Comparison of ENCODE assay signal across 21 cellular contexts in genomic region chr10:99520040-99520803, GRCh38. TPM values are rescaled to one million over a fixed set of nuclear protein-coding genes. Genes with fewer than 3 reads are reported as not detected.
A peak's percentile ranks its signal among the peaks of the same experiment; 100 is the strongest.
DNase-seq lines count a peak whose midpoint lies in the region; ATAC-seq, FAIRE-seq and TF ChIP-seq lines count a peak whose summit lies in the region.
"Had no signal": no experiment of that assay in that cellular context is flagged by ENCODE, and none has a peak within 500 bp of the region (broad histone marks: within the 10 kb centered on the region; RNA-seq: fewer than 3 reads in every experiment).

No MANE protein-coding gene starts in this region.

- peaks cover 20% of the 10 kb centered on the region for H3K4me1 Mint-ChIP-seq in CD14-positive monocyte

- WGBS in SK-N-SH (ENCODE audit: low lambda C conversion rate) = 8% methylated on average over 13 of the region's 46 CpGs
- 2% methylated on average over 46 of the region's 46 CpGs for WGBS in sigmoid colon, 2 donors

- H3K36me3 Mint-ChIP-seq in CD14-positive monocyte = peaks cover 0 to 2% of the 10 kb centered on the region in 2 donors
- H3K36me3 Mint-ChIP-seq: activated naive CD4-positive, alpha-beta T cell treated with anti-CD3 and anti-CD28 coated beads, Interleukin-2, amount 50 U/mL, for 24 hours; CD4-positive, alpha-beta memory T cell had no signal

- H3K4me3 Mint-ChIP-seq in CD14-positive monocyte = peak overlapping the region in 1 of 2 donors; percentile 84
- H3K4me3 Mint-ChIP-seq: activated naive CD4-positive, alpha-beta T cell treated with anti-CD3 and anti-CD28 coated beads, Interleukin-2, amount 50 U/mL, for 24 hours; CD4-positive, alpha-beta memory T cell had no signal

- no peak for TF ChIP-seq CTCF in SK-N-SH (IDR thresholded peaks at IDR 0.05)
- no peak for TF ChIP-seq CTCF in sigmoid colon (IDR thresholded peaks at IDR 0.05)
- TF ChIP-seq CTCF in CD14-positive monocyte (IDR thresholded peaks at IDR 0.05) = no peak
- no peak for TF ChIP-seq CTCF in kidney (IDR thresholded peaks at IDR 0.05; ENCODE audit: borderline replicate concordance, extremely low read depth, insufficient read depth)

- no peak overlapping the region for H3K27ac Mint-ChIP-seq in CD14-positive monocyte
- H3K27ac Mint-ChIP-seq: activated naive CD4-positive, alpha-beta T cell treated with anti-CD3 and anti-CD28 coated beads, Interleukin-2, amount 50 U/mL, for 24 hours; CD4-positive, alpha-beta memory T cell had no signal

- H3K9ac ChIP-seq in SK-N-SH (no peak overlapping the region), kidney (ENCODE audit: low read length in 2 of 2) (no peak overlapping the region)

- TF ChIP-seq POLR2A in sigmoid colon (IDR thresholded peaks at IDR 0.05) = no peak

- CTCF ChIA-PET in SK-N-SH (lab: Yijun Ruan, JAX) = interaction anchor here (1.0 kb wide), 1 partner anchor 23 kb away, joined by 3 read pairs; no protein-coding TSS in a partner anchor

- H3K27ac ChIP-seq in SK-N-SH (ENCODE audit: low read depth in 2 of 2, low read length in 1 of 2) (no peak overlapping the region), sigmoid colon (peak overlapping the region in 3 of 4 donors; percentile 94 to 95 (median 94)), kidney (ENCODE audit: low read depth in 2 of 2, low read length in 2 of 2) (no peak overlapping the region)
- H3K27ac ChIP-seq: 22Rv1, upper lobe of right lung had no signal

- H3K4me1 ChIP-seq in SK-N-SH (ENCODE audit: control insufficient read depth in 1 of 2, insufficient read depth in 2 of 2, low read depth in 1 of 2, low read length in 1 of 2) (no peaks in the 10 kb centered on the region; a peak in 1 of 4 replicates), sigmoid colon (peaks cover 0 to 59% (median 50%) of the 10 kb centered on the region in 4 donors), kidney (ENCODE audit: control insufficient read depth in 1 of 2, insufficient read depth in 1 of 2, low read depth in 1 of 2, low read length in 2 of 2) (peaks cover 0 to 2% of the 10 kb centered on the region in 2 donors)

- peak; percentile 41 for DNase-seq in DMS53 (lab: John Stamatoyannopoulos, UW)
- no peak for DNase-seq in DMS53 treated with DMSO at 0.1 percent for 48 hours (lab: John Stamatoyannopoulos, UW; ENCODE audit: unreplicated experiment)
- peak; percentile 15 for DNase-seq in SK-N-SH
- peak; percentile 87 for DNase-seq in islet precursor cell
- DNase-seq in sigmoid colon = peak; percentile 74
- no peak for DNase-seq in CD14-positive monocyte (ENCODE audit: low spot score)
- no peak for DNase-seq in kidney
- DNase-seq: activated CD8-positive, alpha-beta memory T cell treated with anti-CD3 and anti-CD28 coated beads, Interleukin-2, amount 50 U/mL, for 48 hours; CD4-positive, alpha-beta memory T cell; NCI-H146; NCI-H524; right cardiac atrium; RPMI8226; stimulated activated CD4-positive, alpha-beta T cell treated with anti-CD3 and anti-CD28 coated beads, Interleukin-4, amount 100 ng/mL, for 24 hours; upper lobe of right lung had no signal

- POLR2A ChIA-PET in SK-N-SH (lab: Yijun Ruan, JAX) = no interaction called here

- peaks cover 86% of the 10 kb centered on the region for H3K27me3 ChIP-seq in SK-N-SH (ENCODE audit: insufficient read depth)
- H3K27me3 ChIP-seq in sigmoid colon = no peaks in the 10 kb centered on the region

- H4K20me1 ChIP-seq in SK-N-SH (ENCODE audit: insufficient read depth) = no peaks in the 10 kb centered on the region

- H3K9me3 ChIP-seq in SK-N-SH (no peaks in the 10 kb centered on the region), sigmoid colon (no peaks in the 10 kb centered on the region), kidney (ENCODE audit: control insufficient read depth in 1 of 2, low read length in 2 of 2) (no peaks in the 10 kb centered on the region)
- H3K9me3 ChIP-seq: upper lobe of right lung had no signal

- no peak overlapping the region for H2AFZ ChIP-seq in SK-N-SH (ENCODE audit: low read depth)

- H3K4me3 ChIP-seq in SK-N-SH (ENCODE audit: low read depth in 2 of 2, low read length in 1 of 2) = no peak overlapping the region
- peak overlapping the region; percentile 25 to 51 (median 46) for H3K4me3 ChIP-seq in sigmoid colon
- H3K4me3 ChIP-seq in kidney (ENCODE audit: low read length in 2 of 2) = no peak overlapping the region
- H3K4me3 ChIP-seq: K562, upper lobe of right lung had no signal

- intact Hi-C loops in sigmoid colon (cut with DNase I) (no loop called here), CD14-positive monocyte (cut with micrococcal nuclease) (no loop called here), kidney (cut with DNase I) (no loop called here)

- no peak for ATAC-seq in GM21786 (IDR thresholded peaks at IDR 0.05; ENCODE audit: unreplicated experiment)
- ATAC-seq: K562, right cardiac atrium, upper lobe of right lung had no signal

- H3K9me3 Mint-ChIP-seq in CD14-positive monocyte = peaks cover 0 to 15% (median 5%) of the 10 kb centered on the region in 7 donors
- H3K9me3 Mint-ChIP-seq: activated naive CD4-positive, alpha-beta T cell treated with anti-CD3 and anti-CD28 coated beads, Interleukin-2, amount 50 U/mL, for 24 hours had no signal

- H3K36me3 ChIP-seq in SK-N-SH (replicated peaks in 1 of 2; ENCODE audit: control insufficient read depth in 1 of 2, insufficient read depth in 2 of 2, low read length in 1 of 2) = no peaks in the 10 kb centered on the region
- no peaks in the 10 kb centered on the region for H3K36me3 ChIP-seq in sigmoid colon
- H3K36me3 ChIP-seq in kidney (ENCODE audit: control insufficient read depth in 1 of 2, insufficient read depth in 2 of 2, low read length in 2 of 2) = no peaks in the 10 kb centered on the region
- H3K36me3 ChIP-seq: upper lobe of right lung had no signal

- TF ChIP-seq EP300 in SK-N-SH (IDR thresholded peaks at IDR 0.05; ENCODE audit: borderline replicate concordance in 1 of 2, low read depth in 1 of 2, low read length in 1 of 2) (no peak), sigmoid colon (IDR thresholded peaks at IDR 0.05) (no peak)

- H3K27me3 Mint-ChIP-seq in CD14-positive monocyte (ENCODE audit: low read depth in 3 of 3) = peaks cover 57 to 72% (median 65%) of the 10 kb centered on the region in 3 donors

- no peak for TF ChIP-seq RAD21 in SK-N-SH (IDR thresholded peaks at IDR 0.05; ENCODE audit: low read length)

- H3K79me2 ChIP-seq in SK-N-SH (ENCODE audit: insufficient read depth) = no peaks in the 10 kb centered on the region

- FAIRE-seq in kidney (lab: Jason Lieb, UNC) = no peak
- FAIRE-seq: G401.6, K562 had no signal

- peaks cover 3% of the 10 kb centered on the region for H3F3A ChIP-seq in SK-N-SH (replicated peaks; ENCODE audit: insufficient read depth)

- H3K4me2 ChIP-seq in SK-N-SH = peak overlapping the region; percentile 41; the same call in 1 of the 2 replicates

- H3K9me2 ChIP-seq in SK-N-SH = no peaks in the 10 kb centered on the region

TF ChIP-seq in SK-N-SH, 30 proteins besides CTCF, POLR2A, EP300 and RAD21:
- TF ChIP-seq EZH2phosphoT487 (IDR thresholded peaks at IDR 0.05; ENCODE audit: borderline replicate concordance, low read depth) (peak; percentile 62; the same call in 1 of the 2 replicates), GATA2 (CRISPR knock-in tag; IDR thresholded peaks at IDR 0.05) (no peak)

RNA-seq across cellular contexts. Expression of gene NKX2-3, which starts 12.5 kb away (rescaled TPM):
- polyA plus RNA-seq in SK-N-SH (2012; rRNA removed) = not detected in 2 replicates
- polyA plus RNA-seq in SK-N-SH (2012; cell fraction: cytosol; rRNA removed) = not detected in 2 replicates
- polyA plus RNA-seq in SK-N-SH (2012; cell fraction: nucleus; rRNA removed) = not detected in 2 replicates
- 10 to 100 TPM; 32.4 to 49.9 (median 34.1) TPM for total RNA-seq in sigmoid colon
- 1 to 10 TPM; 5.8 to 8.9 (median 7.2) TPM for polyA plus RNA-seq in sigmoid colon
- not detected for polyA plus RNA-seq in CD14-positive monocyte
- not detected for total RNA-seq in kidney
- polyA plus RNA-seq in kidney (ENCODE audit: insufficient read depth, low read depth, low replicate concordance) = not detected
- total RNA-seq: CD4-positive, alpha-beta memory T cell; K562; right cardiac atrium; T-helper 2 cell treated with Interferon-gamma antibody and Interleukin-4, amounts not matched to agents 100 ng/mL and 5 ng/mL, for 36 hours had no signal
- polyA plus RNA-seq: K562, right cardiac atrium had no signal

Comparison
In these comparisons a context has a peak if more than half of its experiments do, and no peak if none do; other contexts are left out.
1. DNase-seq: peak in DMS53 (single experiment), SK-N-SH (single experiment), islet precursor cell (single experiment) and sigmoid colon (single experiment); none in DMS53 treated with DMSO at 0.1 percent for 48 hours (single experiment), CD14-positive monocyte (single experiment) and kidney (single experiment).
2. H3K27ac ChIP-seq: peak in sigmoid colon (3 of 4); none in SK-N-SH (0 of 2) and kidney (0 of 2).
3. H3K4me3 ChIP-seq: peak in sigmoid colon (4 of 4); none in SK-N-SH (0 of 2) and kidney (0 of 2).